In genomic region chr9:100019541-100019940, GRCh38 we compare ENCODE assay signal across 18 cellular contexts.
"Had no signal": no experiment of that assay in that cellular context is flagged by ENCODE, and none has a peak within 500 bp of the region (broad histone marks: within the 10 kb centered on the region; RNA-seq: fewer than 3 reads in every experiment).

No MANE protein-coding gene starts in this region.

- H3K9me3 ChIP-seq: mucosa of descending colon had no signal

- H3K4me1 Mint-ChIP-seq: nephron had no signal

- H3K27me3 ChIP-seq: heart left ventricle had no signal

- FAIRE-seq: endometrium, frontal cortex, islet of Langerhans had no signal

- H3K4me3 ChIP-seq: heart left ventricle, mucosa of descending colon, psoas muscle had no signal

- H3K27ac ChIP-seq: heart left ventricle, parathyroid adenoma, psoas muscle had no signal

- H2AFZ ChIP-seq: parathyroid adenoma had no signal

- H3K27ac Mint-ChIP-seq: nephron had no signal

- H3K4me3 Mint-ChIP-seq: nephron had no signal

- H3K9ac ChIP-seq: parathyroid adenoma had no signal

- H3K4me1 ChIP-seq: parathyroid adenoma had no signal

- DNase-seq: effector memory CD4-positive, alpha-beta T cell; heart left ventricle; hippocampal formation; kidney glomerular epithelial cell; mucosa of descending colon; psoas muscle; retina; stimulated activated CD4-positive, alpha-beta T cell treated with anti-CD3 and anti-CD28 coated beads, Interleukin-2, amount 100 ng/mL, for 24 hours; stimulated activated CD4-positive, alpha-beta T cell treated with anti-CD3 and anti-CD28 coated beads, Interleukin-4, amount 100 ng/mL, for 4 hours; stimulated activated naive CD4-positive, alpha-beta T cell treated with Interleukin-2 at 50 U/mL for 16 hours; trophoblast cell had no signal

- H3K9me3 Mint-ChIP-seq: nephron had no signal

- ATAC-seq: esophagus mucosa, heart left ventricle, mucosa of descending colon, psoas muscle, sciatic nerve had no signal
